Comparison of ENCODE assay signal across 11 cellular contexts in the genomic region with DNA sequence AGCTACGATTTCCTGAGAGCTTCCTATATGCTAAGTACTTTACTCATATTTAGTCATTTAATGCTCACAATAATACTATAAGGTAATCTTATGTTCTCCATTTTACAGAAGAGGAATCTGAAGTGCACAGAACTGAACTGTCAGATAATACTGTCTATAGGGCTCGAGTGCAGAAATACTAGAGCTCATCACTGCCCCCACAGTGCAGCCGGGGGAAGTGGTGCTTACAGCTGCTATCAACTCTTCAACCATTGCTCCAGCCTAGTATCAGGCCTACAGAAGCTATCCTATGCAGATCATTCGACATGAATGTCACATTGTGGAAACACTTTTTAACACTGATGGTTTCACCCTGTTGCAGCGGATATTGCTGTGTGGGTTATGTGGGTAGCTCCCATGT.
A peak's percentile ranks its signal among the peaks of the same experiment; 100 is the strongest.
DNase-seq lines count a peak whose midpoint lies in the region; ATAC-seq and TF ChIP-seq lines count a peak whose summit lies in the region.
"Had no signal": no experiment of that assay in that cellular context is flagged by ENCODE, and none has a peak within 500 bp of the region (broad histone marks: within the 10 kb centered on the region; RNA-seq: fewer than 3 reads in every experiment).

No MANE protein-coding gene starts in this region.

- no peak overlapping the region for H2AFZ ChIP-seq in fibroblast of lung (ENCODE audit: low read length)

- H3K36me3 ChIP-seq in left ventricle myocardium inferior, result no peaks in the 10 kb centered on the region
- no peaks in the 10 kb centered on the region for H3K36me3 ChIP-seq in fibroblast of lung (ENCODE audit: control insufficient read depth, insufficient read depth, low read length)
- H3K36me3 ChIP-seq in tibial nerve, result no peaks in the 10 kb centered on the region
- H3K36me3 ChIP-seq: adrenal gland had no signal

- no peaks in the 10 kb centered on the region for H4K20me1 ChIP-seq in fibroblast of lung (ENCODE audit: control insufficient read depth, extremely low read depth, insufficient read depth, low read length)

- H3K27ac ChIP-seq in left ventricle myocardium inferior (replicated peaks), result no peak overlapping the region
- H3K27ac ChIP-seq in fibroblast of lung (ENCODE audit: insufficient read depth, low read length), result no peak overlapping the region
- H3K27ac ChIP-seq in tibial nerve, result no peak overlapping the region
- H3K27ac ChIP-seq: adrenal gland had no signal

- ATAC-seq in left ventricle myocardium superior (no peak), HG03175 (IDR thresholded peaks at IDR 0.05; ENCODE audit: unreplicated experiment) (no peak), GM18907 (IDR thresholded peaks at IDR 0.05; ENCODE audit: unreplicated experiment) (no peak)
- ATAC-seq: natural killer cell treated with Interleukin-12 subunit alpha and Interleukin-12 subunit beta and Interleukin-15 and Interleukin-18, amount 100 ng/mL, for 72 hours had no signal

- TF ChIP-seq CTCF in left ventricle myocardium inferior (IDR thresholded peaks at IDR 0.05; ENCODE audit: borderline replicate concordance) (peak; percentile 47), NB4 (IDR thresholded peaks at IDR 0.05; ENCODE audit: low read depth, low read length) (peak; percentile 75), fibroblast of lung (conservative IDR thresholded peaks at IDR 0.05 in 1 of 2, IDR thresholded peaks at IDR 0.05 in 1 of 2; ENCODE audit: low read depth in 1 of 2, low read length in 2 of 2) (peak; percentile 13 to 37), tibial nerve (IDR thresholded peaks at IDR 0.05) (no peak)

- no peaks in the 10 kb centered on the region for H3K9me3 ChIP-seq in left ventricle myocardium inferior (replicated peaks)
- no peaks in the 10 kb centered on the region for H3K9me3 ChIP-seq in fibroblast of lung (ENCODE audit: control insufficient read depth, insufficient read depth, low read depth, low read length)
- H3K9me3 ChIP-seq in tibial nerve, result no peaks in the 10 kb centered on the region
- H3K9me3 ChIP-seq: adrenal gland had no signal

- H3K4me3 ChIP-seq in left ventricle myocardium inferior (no peak overlapping the region), NB4 (ENCODE audit: low read depth, low read length) (no peak overlapping the region), fibroblast of lung (replicated peaks in 1 of 4; ENCODE audit: control extremely low read depth in 1 of 4, insufficient read depth in 1 of 4, low read depth in 3 of 4, low read length in 4 of 4) (no peak overlapping the region), tibial nerve (no peak overlapping the region)
- H3K4me3 ChIP-seq: adrenal gland had no signal

- no peak overlapping the region for H3K4me2 ChIP-seq in fibroblast of lung (ENCODE audit: extremely low read depth, insufficient read depth, low read length)

- no peak for TF ChIP-seq EP300 in tibial nerve (IDR thresholded peaks at IDR 0.05)

- H3K79me2 ChIP-seq in fibroblast of lung (ENCODE audit: control insufficient read depth, insufficient read depth, low read length), result no peaks in the 10 kb centered on the region

- DNase-seq in left ventricle myocardium inferior, result no peak
- no peak for DNase-seq in left ventricle myocardium superior
- peak; percentile 21 for DNase-seq in NB4 (ENCODE audit: low read depth)
- DNase-seq in fibroblast of lung (ENCODE audit: low read depth in 2 of 2), result no peak
- DNase-seq in UCSD-AML1 (lab: John Stamatoyannopoulos, UW; ENCODE audit: unreplicated experiment), result no peak
- no peak for DNase-seq in tibial nerve (ENCODE audit: low spot score in 2 of 2)
- DNase-seq: adrenal gland, COR-L47 had no signal

- intact Hi-C loops in left ventricle myocardium inferior (cut with micrococcal nuclease) (no loop called here), left ventricle myocardium superior (cut with micrococcal nuclease) (no loop called here)

- H3K9ac ChIP-seq in fibroblast of lung (ENCODE audit: insufficient read depth, low read length), result no peak overlapping the region

- H3K27me3 ChIP-seq in left ventricle myocardium inferior (ENCODE audit: low read depth), result no peaks in the 10 kb centered on the region
- H3K27me3 ChIP-seq in fibroblast of lung (ENCODE audit: control insufficient read depth, insufficient read depth, low read length), result no peaks in the 10 kb centered on the region
- H3K27me3 ChIP-seq in tibial nerve, result no peaks in the 10 kb centered on the region
- H3K27me3 ChIP-seq: adrenal gland had no signal

- WGBS in tibial nerve, 2 donors, result 67 to 73% methylated on average over 5 of the region's 5 CpGs

- H3K4me1 ChIP-seq in left ventricle myocardium inferior (no peaks in the 10 kb centered on the region), fibroblast of lung (ENCODE audit: control insufficient read depth, extremely low read depth, insufficient read depth, low read length) (no peaks in the 10 kb centered on the region), tibial nerve (no peaks in the 10 kb centered on the region)
- H3K4me1 ChIP-seq: adrenal gland had no signal

- TF ChIP-seq POLR2A in NB4 (IDR thresholded peaks at IDR 0.05; ENCODE audit: extremely low read depth, insufficient read length) (no peak), tibial nerve (IDR thresholded peaks at IDR 0.05) (no peak)

Comparison
In these comparisons a context has a peak if more than half of its experiments do, and no peak if none do; other contexts are left out.
1. CTCF ChIP-seq: peak in left ventricle myocardium inferior (single experiment), NB4 (single experiment) and fibroblast of lung (2 of 2); none in tibial nerve (0 of 5).